In the genomic region with DNA sequence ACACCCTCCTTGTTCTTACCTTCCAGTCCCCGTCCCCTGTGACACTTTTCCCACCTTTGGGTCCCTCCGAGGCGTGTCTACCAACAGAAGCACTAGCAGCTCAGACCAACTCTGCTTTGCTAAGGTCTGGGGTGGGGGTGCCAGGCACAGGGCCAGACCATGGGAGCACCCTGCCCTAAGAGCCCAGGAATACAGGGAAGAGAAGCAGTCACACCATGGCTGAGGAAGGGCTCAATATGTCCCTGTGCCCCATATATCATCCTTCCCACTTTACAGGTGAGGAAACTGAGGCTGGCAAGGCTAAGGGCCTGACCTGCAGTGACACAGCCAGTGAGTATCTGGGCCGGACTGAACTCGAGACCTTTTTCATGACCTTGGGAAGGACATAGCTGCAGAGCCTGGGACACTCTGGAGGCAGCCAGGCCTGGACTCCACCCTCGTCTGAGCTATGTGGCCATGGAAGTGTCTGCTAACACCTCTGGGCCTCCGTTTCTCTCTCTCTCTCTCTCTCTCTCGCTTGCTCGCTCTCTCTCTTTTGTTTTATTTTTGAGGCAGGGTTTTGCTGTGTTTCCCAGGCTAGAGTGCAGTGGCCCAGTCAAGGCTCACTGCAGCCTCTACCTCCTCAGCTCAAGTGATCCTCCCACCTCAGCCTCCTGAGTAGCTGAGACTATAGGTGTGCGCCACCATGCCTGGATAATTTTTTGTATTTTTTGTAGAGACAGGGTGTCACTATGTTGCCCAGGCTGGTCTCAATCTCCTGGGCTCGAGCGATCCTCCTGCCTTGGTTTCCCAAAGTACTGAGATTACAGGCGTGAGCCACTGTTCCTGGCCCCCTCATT, we compare ENCODE assay signal across 27 cellular contexts.
DNase-seq lines count a peak whose midpoint lies in the region; ATAC-seq, FAIRE-seq and TF ChIP-seq lines count a peak whose summit lies in the region.
"Had no signal": no experiment of that assay in that cellular context is flagged by ENCODE, and none has a peak within 500 bp of the region (broad histone marks: within the 10 kb centered on the region; RNA-seq: fewer than 3 reads in every experiment).

No MANE protein-coding gene starts in this region.

- H3K27me3 ChIP-seq in endodermal cell (ENCODE audit: control insufficient read depth, insufficient read depth, low read length, poor library complexity, severe bottlenecking), result peaks cover 28% of the 10 kb centered on the region
- H3K27me3 ChIP-seq in upper lobe of right lung, result no peaks in the 10 kb centered on the region

- H3K36me3 Mint-ChIP-seq in activated naive CD4-positive, alpha-beta T cell treated with anti-CD3 and anti-CD28 coated beads, Interleukin-2, amount 50 U/mL, for 72 hours, result no peaks in the 10 kb centered on the region
- H3K36me3 Mint-ChIP-seq in endodermal cell (ENCODE audit: low read depth) (no peaks in the 10 kb centered on the region), nephron (ENCODE audit: low read depth) (no peaks in the 10 kb centered on the region)
- H3K36me3 Mint-ChIP-seq: activated naive CD4-positive, alpha-beta T cell treated with anti-CD3 and anti-CD28 coated beads, Interleukin-2, amount 50 U/mL, for 24 hours had no signal

- TF ChIP-seq CTCF in endodermal cell (conservative IDR thresholded peaks at IDR 0.05), result no peak
- no peak for TF ChIP-seq CTCF in nephron (IDR thresholded peaks at IDR 0.05; ENCODE audit: unreplicated experiment in 3 of 3)
- no peak for TF ChIP-seq CTCF in upper lobe of right lung (IDR thresholded peaks at IDR 0.05)

- H3K27me3 Mint-ChIP-seq in endodermal cell (ENCODE audit: insufficient read depth) (peaks cover 60% of the 10 kb centered on the region), nephron (ENCODE audit: low read depth) (peaks cover 9% of the 10 kb centered on the region)
- H3K27me3 Mint-ChIP-seq: activated naive CD4-positive, alpha-beta T cell treated with anti-CD3 and anti-CD28 coated beads, Interleukin-2, amount 50 U/mL, for 24 hours; CD4-positive, alpha-beta T cell had no signal

- H3K27ac ChIP-seq in endodermal cell (ENCODE audit: low read depth, low read length) (no peak overlapping the region), upper lobe of right lung (no peak overlapping the region)
- H3K27ac ChIP-seq: A549, SK-N-MC had no signal

- H3K9me3 Mint-ChIP-seq in activated naive CD4-positive, alpha-beta T cell treated with anti-CD3 and anti-CD28 coated beads, Interleukin-2, amount 50 U/mL, for 72 hours, result no peaks in the 10 kb centered on the region
- H3K9me3 Mint-ChIP-seq in endodermal cell (peaks cover 8% of the 10 kb centered on the region), nephron (peaks cover 2% of the 10 kb centered on the region)
- H3K9me3 Mint-ChIP-seq: activated CD4-positive, alpha-beta memory T cell treated with anti-CD3 and anti-CD28 coated beads, Interleukin-2, amount 10 ng/mL, durations not matched to agents 7 days and 5 days; activated naive CD4-positive, alpha-beta T cell treated with anti-CD3 and anti-CD28 coated beads, Interleukin-2, amount 50 U/mL, for 24 hours; CD4-positive, alpha-beta T cell; stimulated activated memory B cell treated with anti-CD40 and anti-IgM and Interleukin-4, amounts not matched to agents 10 μg/mL and 1 μg/mL and 100 μg/mL, for 72 hours; T-helper 1 cell treated with Interleukin-12 subunit alpha and Interleukin-12 subunit beta and Interleukin-4 antibody, amounts not matched to agents 30 μg/mL and 1 μg/mL, for 36 hours had no signal

- H3K4me1 Mint-ChIP-seq in endodermal cell (peaks cover 55% of the 10 kb centered on the region), nephron (peaks cover 63% of the 10 kb centered on the region)
- H3K4me1 Mint-ChIP-seq: activated CD4-positive, alpha-beta memory T cell treated with anti-CD3 and anti-CD28 coated beads, Interleukin-2, amount 10 ng/mL, durations not matched to agents 7 days and 5 days; activated naive CD4-positive, alpha-beta T cell treated with anti-CD3 and anti-CD28 coated beads, Interleukin-2, amount 50 U/mL, for 24 hours; stimulated activated memory B cell treated with anti-CD40 and anti-IgM and Interleukin-4, amounts not matched to agents 10 μg/mL and 1 μg/mL and 100 μg/mL, for 72 hours had no signal

- no peak for DNase-seq in activated naive CD4-positive, alpha-beta T cell treated with anti-CD3 and anti-CD28 coated beads, Interleukin-2, amount 50 U/mL, for 72 hours (ENCODE audit: low spot score in 2 of 2)
- no peak for DNase-seq in activated naive CD4-positive, alpha-beta T cell treated with anti-CD3 and anti-CD28 coated beads, Interleukin-2, amount 50 U/mL, for 16 hours
- DNase-seq in endodermal cell (peak; percentile 39), upper lobe of right lung (peak; percentile 43), NCI-H1092 (lab: John Stamatoyannopoulos, UW) (no peak), frontal cortex (ENCODE audit: low spot score in 2 of 2) (no peak)
- DNase-seq: activated CD4-positive, alpha-beta memory T cell treated with anti-CD3 and anti-CD28 coated beads, Interleukin-2, amount 10 ng/mL, durations not matched to agents 7 days and 5 days; activated CD4-positive, CD25-positive, alpha-beta regulatory T cell treated with anti-CD3 and anti-CD28 coated beads, Interleukin-2, amount 50 U/mL, for 72 hours; activated CD8-positive, alpha-beta memory T cell treated with anti-CD3 and anti-CD28 coated beads, Interleukin-2, amount 50 U/mL, for 48 hours; AML-193; amygdala; CD4-positive, alpha-beta T cell; GOT3; left ventricle myocardium superior; mesendoderm; nucleus accumbens; OCI-M1 had no signal

- ATAC-seq in activated naive CD4-positive, alpha-beta T cell treated with anti-CD3 and anti-CD28 coated beads, Interleukin-2, amount 50 U/mL, for 72 hours, result no peak
- ATAC-seq in upper lobe of right lung (no peak), HG03520 (IDR thresholded peaks at IDR 0.05; ENCODE audit: unreplicated experiment) (no peak)
- ATAC-seq: K562, left ventricle myocardium superior had no signal

- H3K4me3 ChIP-seq in endodermal cell (ENCODE audit: low read length), result no peak overlapping the region
- no peak overlapping the region for H3K4me3 ChIP-seq in upper lobe of right lung
- H3K4me3 ChIP-seq: A549, K562, SK-N-MC had no signal

- H3K4me3 Mint-ChIP-seq in endodermal cell (no peak overlapping the region), nephron (no peak overlapping the region)
- H3K4me3 Mint-ChIP-seq: activated CD4-positive, alpha-beta memory T cell treated with anti-CD3 and anti-CD28 coated beads, Interleukin-2, amount 10 ng/mL, durations not matched to agents 7 days and 5 days; activated naive CD4-positive, alpha-beta T cell treated with anti-CD3 and anti-CD28 coated beads, Interleukin-2, amount 50 U/mL, for 24 hours; CD4-positive, alpha-beta T cell; stimulated activated memory B cell treated with anti-CD40 and anti-IgM and Interleukin-4, amounts not matched to agents 10 μg/mL and 1 μg/mL and 100 μg/mL, for 72 hours; T-helper 1 cell treated with Interleukin-12 subunit alpha and Interleukin-12 subunit beta and Interleukin-4 antibody, amounts not matched to agents 30 μg/mL and 1 μg/mL, for 36 hours had no signal

- no peaks in the 10 kb centered on the region for H3K36me3 ChIP-seq in endodermal cell (ENCODE audit: control insufficient read depth, insufficient read depth, low read length)
- no peaks in the 10 kb centered on the region for H3K36me3 ChIP-seq in upper lobe of right lung

- H3K9me3 ChIP-seq in endodermal cell (ENCODE audit: control insufficient read depth, low read length) (peaks cover 9% of the 10 kb centered on the region), upper lobe of right lung (no peaks in the 10 kb centered on the region)
- H3K9me3 ChIP-seq: A549 had no signal

- H3K4me1 ChIP-seq in endodermal cell (ENCODE audit: control insufficient read depth, insufficient read depth, low read length) (peaks cover 23% of the 10 kb centered on the region), upper lobe of right lung (no peaks in the 10 kb centered on the region)
- H3K4me1 ChIP-seq: A549 had no signal

- peak overlapping the region; percentile 19 to 91 for H3K27ac Mint-ChIP-seq in activated naive CD4-positive, alpha-beta T cell treated with anti-CD3 and anti-CD28 coated beads, Interleukin-2, amount 50 U/mL, for 72 hours
- no peak overlapping the region for H3K27ac Mint-ChIP-seq in endodermal cell
- peak overlapping the region; percentile 54 to 93 (median 87) for H3K27ac Mint-ChIP-seq in nephron
- H3K27ac Mint-ChIP-seq: activated CD4-positive, alpha-beta memory T cell treated with anti-CD3 and anti-CD28 coated beads, Interleukin-2, amount 10 ng/mL, durations not matched to agents 7 days and 5 days; activated naive CD4-positive, alpha-beta T cell treated with anti-CD3 and anti-CD28 coated beads, Interleukin-2, amount 50 U/mL, for 24 hours; CD4-positive, alpha-beta T cell; stimulated activated memory B cell treated with anti-CD40 and anti-IgM and Interleukin-4, amounts not matched to agents 10 μg/mL and 1 μg/mL and 100 μg/mL, for 72 hours; T-helper 1 cell treated with Interleukin-12 subunit alpha and Interleukin-12 subunit beta and Interleukin-4 antibody, amounts not matched to agents 30 μg/mL and 1 μg/mL, for 36 hours had no signal

- WGBS in endodermal cell (ENCODE audit: insufficient coverage in 1 of 2, insufficient read length in 1 of 2), 2 experiments, result 88 to 93% methylated on average over 7 to 13 of the region's 13 CpGs

- intact Hi-C loops in upper lobe of right lung (cut with DNase I), result no loop called here

- FAIRE-seq in frontal cortex (lab: Jason Lieb, UNC), result no peak
- FAIRE-seq: A549, endothelial cell of umbilical vein, GM19239, K562 had no signal

- H3K9ac ChIP-seq in endodermal cell (ENCODE audit: extremely low read depth, low read length, poor library complexity, severe bottlenecking), result no peak overlapping the region

Comparison
In these comparisons a context has a peak if more than half of its experiments do, and no peak if none do; other contexts are left out.
1. DNase-seq: peak in endodermal cell (single experiment) and upper lobe of right lung (single experiment); none in activated naive CD4-positive, alpha-beta T cell treated with anti-CD3 and anti-CD28 coated beads, Interleukin-2, amount 50 U/mL, for 72 hours (0 of 2), activated naive CD4-positive, alpha-beta T cell treated with anti-CD3 and anti-CD28 coated beads, Interleukin-2, amount 50 U/mL, for 16 hours (single experiment), NCI-H1092 (single experiment) and frontal cortex (0 of 2).